In genomic region chr9:100222674-100223073, GRCh38 we compare ENCODE assay signal across 9 cellular contexts.
DNase-seq lines count a peak whose midpoint lies in the region; ATAC-seq, FAIRE-seq and TF ChIP-seq lines count a peak whose summit lies in the region.
"Had no signal": no experiment of that assay in that cellular context is flagged by ENCODE, and none has a peak within 500 bp of the region (broad histone marks: within the 10 kb centered on the region; RNA-seq: fewer than 3 reads in every experiment).

No MANE protein-coding gene starts in this region.

- no peak for ATAC-seq in HG02970 (IDR thresholded peaks at IDR 0.05; ENCODE audit: low FRiP score, unreplicated experiment)

- peak; percentile 46 for TF ChIP-seq CTCF in retinal pigment epithelial cell (conservative IDR thresholded peaks at IDR 0.05; ENCODE audit: low read depth, low read length)

- DNase-seq in DMS53 (lab: John Stamatoyannopoulos, UW), result peak; percentile 14
- no peak for DNase-seq in DMS53 treated with DMSO at 0.1 percent for 48 hours (lab: John Stamatoyannopoulos, UW; ENCODE audit: unreplicated experiment)
- peak; percentile 54 for DNase-seq in NCI-H69 (lab: John Stamatoyannopoulos, UW)
- DNase-seq in retinal pigment epithelial cell (ENCODE audit: low read depth), result no peak
- no peak for DNase-seq in stimulated activated CD4-positive, alpha-beta T cell treated with anti-CD3 and anti-CD28 coated beads, Interleukin-1b, Interleukin-23, amount 100 ng/mL, for 48 hours
- no peak for DNase-seq in DMS153 (lab: John Stamatoyannopoulos, UW)
- DNase-seq: esophagus squamous epithelium had no signal

- no peak overlapping the region for H3K4me3 ChIP-seq in retinal pigment epithelial cell (ENCODE audit: low read length)
- H3K4me3 ChIP-seq: esophagus squamous epithelium had no signal

- peak; percentile 77 for FAIRE-seq in endometrium (lab: Jason Lieb, UNC)

Comparison
In these comparisons a context has a peak if more than half of its experiments do, and no peak if none do; other contexts are left out.
1. DNase-seq: peak in DMS53 (single experiment) and NCI-H69 (single experiment); none in DMS53 treated with DMSO at 0.1 percent for 48 hours (single experiment), retinal pigment epithelial cell (single experiment), stimulated activated CD4-positive, alpha-beta T cell treated with anti-CD3 and anti-CD28 coated beads, Interleukin-1b, Interleukin-23, amount 100 ng/mL, for 48 hours (single experiment) and DMS153 (single experiment).